31 cellular contexts compared by ENCODE assay signal in the genomic region with DNA sequence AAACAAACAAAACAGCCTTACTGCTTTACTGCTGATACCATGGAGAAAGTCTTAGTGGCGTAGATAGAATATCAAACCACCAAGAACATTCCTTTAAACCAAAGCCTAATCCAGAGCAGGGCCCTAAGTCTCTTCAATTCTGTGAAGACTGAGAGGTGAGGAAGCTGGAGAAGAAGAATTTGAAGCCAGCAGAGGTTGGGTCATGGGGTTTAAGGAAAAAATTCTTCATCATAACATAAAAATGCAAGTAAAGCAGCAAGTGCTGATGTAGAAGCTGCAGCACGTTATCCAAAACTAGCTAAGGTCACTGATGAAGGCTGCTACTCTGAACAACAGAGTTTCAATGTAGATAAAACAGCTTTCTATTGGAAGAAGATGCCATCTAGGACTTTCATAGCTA.
"Had no signal": no experiment of that assay in that cellular context is flagged by ENCODE, and none has a peak within 500 bp of the region (broad histone marks: within the 10 kb centered on the region; RNA-seq: fewer than 3 reads in every experiment).

No MANE protein-coding gene starts in this region.

- ATAC-seq: activated CD8-positive, alpha-beta memory T cell treated with anti-CD3 and anti-CD28 coated beads, Interleukin-2, amount 10 ng/mL, durations not matched to agents 7 days and 5 days; body of pancreas had no signal

- H3K27me3 ChIP-seq: body of pancreas, breast epithelium, SJCRH30 had no signal

- H2AFZ ChIP-seq: PC-9 had no signal

- DNase-seq: activated CD4-positive, alpha-beta memory T cell treated with anti-CD3 and anti-CD28 coated beads, Interleukin-2, amount 10 ng/mL, durations not matched to agents 7 days and 5 days; activated CD4-positive, alpha-beta T cell treated with anti-CD3 and anti-CD28 coated beads for 1 hour; activated CD4-positive, alpha-beta T cell treated with anti-CD3 and anti-CD28 coated beads for 48 hours; activated CD4-positive, CD25-positive, alpha-beta regulatory T cell; activated CD8-positive, alpha-beta memory T cell treated with anti-CD3 and anti-CD28 coated beads for 24 hours; activated CD8-positive, alpha-beta memory T cell treated with anti-CD3 and anti-CD28 coated beads, Interleukin-2, amount 10 ng/mL, durations not matched to agents 7 days and 5 days; activated CD8-positive, alpha-beta memory T cell treated with anti-CD3 and anti-CD28 coated beads, Interleukin-2, amount 50 U/mL, for 48 hours; activated effector memory CD4-positive, alpha-beta T cell treated with Interleukin-2 at 50 U/mL for 16 hours; activated naive CD4-positive, alpha-beta T cell treated with anti-CD3 and anti-CD28 coated beads, Interleukin-2, amount 50 U/mL, for 16 hours; activated naive CD8-positive, alpha-beta T cell treated with anti-CD3 and anti-CD28 coated beads, Interleukin-2, amount 10 ng/mL, durations not matched to agents 7 days and 5 days; activated T-cell treated with anti-CD3 and anti-CD28 coated beads, Interleukin-2, amount 50 U/mL, for 48 hours; body of pancreas; KG1; NCI-H1092 treated with DMSO at 0.1 percent for 48 hours; NCI-H1417; NCI-H146; NCI-H187; NCI-H2029 treated with DMSO at 0.1 percent for 48 hours; NCI-H2107; NCI-H2171; NCI-H510A; NCI-H526; NCI-H748 treated with DMSO at 0.1 percent for 48 hours; NK-92 treated with Interleukin-12 subunit alpha and Interleukin-12 subunit beta, amount 100 ng/mL, for 24 hours; PC-9; Right ventricle myocardium superior; SJCRH30; T1000; WERI-Rb-1 had no signal

- H3K36me3 ChIP-seq: breast epithelium had no signal

- H3K27ac ChIP-seq: body of pancreas, breast epithelium, PC-9, SJCRH30, SK-N-MC, WERI-Rb-1 had no signal

- H3K4me1 ChIP-seq: body of pancreas, breast epithelium, SJCRH30 had no signal

- H3K9me3 ChIP-seq: body of pancreas, breast epithelium, SJCRH30 had no signal

- H3K4me3 ChIP-seq: body of pancreas, breast epithelium, PC-9, SJCRH30, SK-N-MC had no signal

- H3K4me2 ChIP-seq: PC-9 had no signal
